In the genomic region with DNA sequence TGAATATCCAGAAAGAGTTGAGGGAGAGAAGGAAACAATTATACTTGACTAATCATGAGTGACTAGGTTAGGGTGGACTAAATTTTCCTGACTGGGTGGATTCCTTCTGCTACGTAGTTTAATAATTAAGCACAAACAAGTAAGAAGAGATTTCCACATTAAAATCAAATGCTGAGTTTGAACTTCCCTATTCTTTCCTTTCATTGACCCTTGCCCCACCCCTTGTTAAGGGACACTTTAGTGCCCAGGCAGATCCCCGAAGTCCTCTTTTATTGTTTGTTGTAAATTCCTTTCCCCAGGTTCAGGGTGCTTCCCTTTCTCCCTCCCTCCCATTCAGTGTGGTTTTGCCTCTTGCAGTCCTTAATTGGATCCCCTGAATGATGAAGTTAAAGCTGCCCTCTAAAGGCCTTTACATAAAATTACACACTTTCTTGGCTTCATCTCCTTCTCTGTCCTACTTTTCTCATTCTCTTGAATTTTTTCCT, we compare ENCODE assay signal across 9 cellular contexts.
A peak's percentile ranks its signal among the peaks of the same experiment; 100 is the strongest.
DNase-seq lines count a peak whose midpoint lies in the region; ATAC-seq lines count a peak whose summit lies in the region.
"Had no signal": no experiment of that assay in that cellular context is flagged by ENCODE, and none has a peak within 500 bp of the region (broad histone marks: within the 10 kb centered on the region; RNA-seq: fewer than 3 reads in every experiment).

No MANE protein-coding gene starts in this region.

- no peak overlapping the region for H3K4me3 Mint-ChIP-seq in effector memory CD8-positive, alpha-beta T cell
- H3K4me3 Mint-ChIP-seq: activated naive CD4-positive, alpha-beta T cell treated with anti-CD3 and anti-CD28 coated beads, Interleukin-2, amount 50 U/mL, for 24 hours had no signal

- H3K27ac Mint-ChIP-seq in effector memory CD8-positive, alpha-beta T cell: no peak overlapping the region
- H3K27ac Mint-ChIP-seq: activated naive CD4-positive, alpha-beta T cell treated with anti-CD3 and anti-CD28 coated beads, Interleukin-2, amount 50 U/mL, for 24 hours had no signal

- ATAC-seq in effector memory CD8-positive, alpha-beta T cell (replicated peaks): no peak
- ATAC-seq in HG03342 (IDR thresholded peaks at IDR 0.05; ENCODE audit: unreplicated experiment) (no peak), GM18873 (IDR thresholded peaks at IDR 0.05; ENCODE audit: low FRiP score, unreplicated experiment) (no peak)

- H3K36me3 Mint-ChIP-seq in effector memory CD8-positive, alpha-beta T cell (ENCODE audit: insufficient read depth): no peaks in the 10 kb centered on the region
- H3K36me3 Mint-ChIP-seq: activated naive CD4-positive, alpha-beta T cell treated with anti-CD3 and anti-CD28 coated beads, Interleukin-2, amount 50 U/mL, for 24 hours had no signal

- H3K27me3 Mint-ChIP-seq in effector memory CD8-positive, alpha-beta T cell: peaks cover 0 to 4% of the 10 kb centered on the region in 2 donors

- DNase-seq in COLO829 (ENCODE audit: low spot score) (peak; percentile 27), HCEC 1CT (peak; percentile 7), SKM-1 treated with dmso at 0.1 percent for 144 hours (lab: John Stamatoyannopoulos, UW; ENCODE audit: unreplicated experiment) (peak; percentile 45), kidney glomerular epithelial cell (lab: John Stamatoyannopoulos, UW) (peak; percentile 75), OCI-M2 (lab: John Stamatoyannopoulos, UW; ENCODE audit: unreplicated experiment) (no peak)
- DNase-seq in effector memory CD8-positive, alpha-beta T cell: no peak

- no peaks in the 10 kb centered on the region for H3K4me1 Mint-ChIP-seq in effector memory CD8-positive, alpha-beta T cell (ENCODE audit: low read depth in 2 of 2)
- H3K4me1 Mint-ChIP-seq: activated naive CD4-positive, alpha-beta T cell treated with anti-CD3 and anti-CD28 coated beads, Interleukin-2, amount 50 U/mL, for 24 hours had no signal

- H3K9me3 Mint-ChIP-seq in effector memory CD8-positive, alpha-beta T cell: no peaks in the 10 kb centered on the region
- H3K9me3 Mint-ChIP-seq: activated naive CD4-positive, alpha-beta T cell treated with anti-CD3 and anti-CD28 coated beads, Interleukin-2, amount 50 U/mL, for 24 hours had no signal

Comparison
In these comparisons a context has a peak if more than half of its experiments do, and no peak if none do; other contexts are left out.
1. DNase-seq: peak in COLO829 (single experiment), HCEC 1CT (single experiment), SKM-1 treated with dmso at 0.1 percent for 144 hours (single experiment) and kidney glomerular epithelial cell (single experiment); none in effector memory CD8-positive, alpha-beta T cell (0 of 3) and OCI-M2 (single experiment).